ENCODE assay signal across 12 cellular contexts in genomic region chr2:47112665-47113435, GRCh38. TPM values are rescaled to one million over a fixed set of nuclear protein-coding genes. Genes with fewer than 3 reads are reported as not detected.
"Had no signal": no experiment of that assay in that cellular context is flagged by ENCODE, and none has a peak within 500 bp of the region (broad histone marks: within the 10 kb centered on the region; RNA-seq: fewer than 3 reads in every experiment).

No MANE protein-coding gene starts in this region.

- H2AFZ ChIP-seq: GM23248 had no signal

- H3K9me3 Mint-ChIP-seq: HFFc6 had no signal

- H3K36me3 ChIP-seq: HAP-1 had no signal

- H3K27ac ChIP-seq: GM23248, HL-60, KMS-11 had no signal

- H3K9ac ChIP-seq: GM23248, KMS-11 had no signal

- FAIRE-seq: HTR-8/SVneo had no signal

- H3K4me3 ChIP-seq: GM23248, HAP-1 had no signal

- H3K4me2 ChIP-seq: KMS-11 had no signal

- H3K4me3 Mint-ChIP-seq: HFFc6 had no signal

- ATAC-seq: HCT116 had no signal

- H3K9me3 ChIP-seq: HAP-1 had no signal

- H3K27ac Mint-ChIP-seq: HFFc6 had no signal

- DNase-seq: GM23248, GOT3, H7, HFFc6, Karpas-422, KBM-7 had no signal

- H3K4me1 ChIP-seq: HAP-1 had no signal

RNA-seq across cellular contexts. Expression of gene STPG4, which starts 42.3 kb away (rescaled TPM):
- total RNA-seq: GM23248, H4, H7 had no signal
- polyA plus RNA-seq: GM23248 had no signal
